8 cellular contexts compared by ENCODE assay signal in the genomic region with DNA sequence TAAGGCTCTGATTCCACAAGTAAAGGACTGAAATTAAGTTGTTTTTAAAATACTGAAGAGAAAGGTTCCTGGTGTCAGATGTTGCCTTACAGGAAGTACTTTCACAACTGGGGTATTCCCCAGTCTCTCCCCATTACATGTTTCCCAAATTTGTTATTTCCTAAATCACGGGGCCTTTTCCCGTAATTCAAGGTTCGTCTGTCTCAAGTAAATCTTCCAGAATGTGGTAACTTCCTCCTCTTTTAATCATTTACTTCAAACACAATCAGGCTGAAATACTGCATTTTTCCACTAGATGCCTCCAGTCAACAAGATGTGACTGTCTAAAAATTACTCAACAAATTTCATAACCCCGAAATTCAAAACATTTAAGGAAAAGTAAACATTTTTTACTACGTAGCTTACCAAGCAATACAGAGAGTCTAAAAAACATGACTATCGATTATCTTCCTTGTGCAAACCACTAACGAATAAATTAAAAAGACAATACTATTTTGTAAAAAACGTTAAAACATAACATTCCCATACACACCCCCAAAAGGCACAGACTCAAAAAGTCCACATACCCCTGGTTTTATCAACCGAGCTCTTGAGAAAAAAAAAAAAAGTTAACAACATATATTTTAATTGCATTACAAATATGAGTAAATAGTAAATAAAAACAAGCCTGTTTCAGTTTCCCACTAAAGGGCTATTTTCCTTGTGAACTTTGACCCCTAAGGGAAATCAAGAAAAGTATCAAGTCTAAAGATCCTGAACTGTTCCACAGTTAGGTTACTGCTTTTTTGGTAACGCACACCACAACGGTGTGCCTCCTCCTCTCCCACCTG. TPM values are rescaled to one million over a fixed set of nuclear protein-coding genes. Genes with fewer than 3 reads are reported as not detected.
DNase-seq lines count a peak whose midpoint lies in the region; ATAC-seq and TF ChIP-seq lines count a peak whose summit lies in the region.

No MANE protein-coding gene starts in this region.

- peak overlapping the region; percentile 85 for H3K4me3 Mint-ChIP-seq in activated naive CD8-positive, alpha-beta T cell

- peak overlapping the region; percentile 92 for H3K27ac Mint-ChIP-seq in activated naive CD8-positive, alpha-beta T cell

- peaks cover 15% of the 10 kb centered on the region for H3K36me3 Mint-ChIP-seq in activated naive CD8-positive, alpha-beta T cell

- TF ChIP-seq CTCF in GM12872 (IDR thresholded peaks at IDR 0.05; ENCODE audit: insufficient read depth, low read depth, low read length), result peak; percentile 71; the same call in 2 of the 3 replicates

- H3K27me3 Mint-ChIP-seq in activated naive CD8-positive, alpha-beta T cell, result no peaks in the 10 kb centered on the region

- no peaks in the 10 kb centered on the region for H3K9me3 Mint-ChIP-seq in activated naive CD8-positive, alpha-beta T cell (ENCODE audit: low read depth)

- peaks cover 54% of the 10 kb centered on the region for H3K4me1 Mint-ChIP-seq in activated naive CD8-positive, alpha-beta T cell (ENCODE audit: low read depth)

- DNase-seq in AML-193 (lab: John Stamatoyannopoulos, UW), result peak; percentile 91 to 94
- DNase-seq in NCI-H2171 (lab: John Stamatoyannopoulos, UW), result peak; percentile 16
- peak; percentile 57 for DNase-seq in germinal center (ENCODE audit: low spot score)
- DNase-seq in pulmonary artery endothelial cell (ENCODE audit: low read depth, low spot score), result peak; percentile 67

- no peak for ATAC-seq in GM19397 (IDR thresholded peaks at IDR 0.05; ENCODE audit: unreplicated experiment)
- no peak for ATAC-seq in HG02840 (IDR thresholded peaks at IDR 0.05; ENCODE audit: low FRiP score, unreplicated experiment)

RNA-seq across cellular contexts. Expression of gene SOD2, which starts 1.7 kb away (rescaled TPM):
- 167 and 424 TPM in 2 replicates for total RNA-seq in pulmonary artery endothelial cell

RNA-seq across cellular contexts. Expression of gene WTAP, which starts 36.0 kb away (rescaled TPM):
- 99.9 and 109 TPM in 2 replicates for total RNA-seq in pulmonary artery endothelial cell

Comparison
In these comparisons a context has a peak if more than half of its experiments do, and no peak if none do; other contexts are left out.
1. DNase-seq: peak in every context shown above with its lines; median percentile 92 in AML-193; 67 in pulmonary artery endothelial cell; 57 in germinal center; 16 in NCI-H2171.